8 cellular contexts compared by ENCODE assay signal in the genomic region with DNA sequence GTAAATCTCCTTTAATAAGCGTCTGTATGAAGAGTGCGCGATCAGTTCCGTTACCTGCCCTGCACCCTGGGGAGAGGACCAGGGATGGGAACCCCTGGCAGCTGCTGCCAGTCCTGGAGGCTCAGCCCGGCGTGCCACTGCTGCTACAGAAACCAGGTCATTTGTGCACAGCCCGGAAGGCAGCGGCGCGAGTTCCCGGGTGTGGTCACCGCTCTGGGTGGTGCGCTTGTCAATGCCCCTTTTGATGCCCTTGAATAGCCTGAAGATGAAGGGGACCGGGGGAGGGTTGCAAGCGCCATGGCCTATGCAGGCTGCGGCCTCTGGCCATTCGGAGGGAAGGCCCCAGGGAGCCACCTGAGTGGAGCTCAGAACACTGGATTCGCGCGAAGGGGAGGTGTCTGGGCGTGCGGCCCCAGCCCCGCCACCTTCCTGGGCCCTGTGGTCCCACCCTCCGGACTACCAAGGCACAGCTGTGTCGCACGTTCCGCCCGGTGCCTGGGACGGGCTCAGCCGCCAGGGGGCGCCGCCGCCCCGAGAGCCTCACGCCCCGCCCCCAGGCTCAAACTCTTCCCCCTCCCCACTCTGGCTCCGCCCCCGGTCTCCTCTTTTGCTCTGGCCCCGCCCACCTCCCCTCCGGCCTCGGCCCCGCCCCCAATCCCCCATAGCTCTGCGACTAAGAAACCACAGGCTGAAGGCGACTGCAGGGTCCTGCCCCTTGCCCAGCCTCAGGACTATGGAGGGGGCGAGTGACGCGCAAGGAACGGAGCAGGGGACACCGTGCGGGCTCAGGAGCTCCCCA. TPM values are rescaled to one million over a fixed set of nuclear protein-coding genes. Genes with fewer than 3 reads are reported as not detected.
DNase-seq lines count a peak whose midpoint lies in the region; ATAC-seq, FAIRE-seq and TF ChIP-seq lines count a peak whose summit lies in the region.

No MANE protein-coding gene starts in this region.

- no peak for FAIRE-seq in RCC 7860 (lab: Jason Lieb, UNC)

- no peaks in the 10 kb centered on the region for H3K9me3 Mint-ChIP-seq in activated T-cell treated with anti-CD3 and anti-CD28 coated beads, Interleukin-2, amount 50 U/mL, for 72 hours
- H3K9me3 Mint-ChIP-seq in nephron = no peaks in the 10 kb centered on the region

- H3K4me3 Mint-ChIP-seq in activated T-cell treated with anti-CD3 and anti-CD28 coated beads, Interleukin-2, amount 50 U/mL, for 72 hours = peak overlapping the region in 1 of 2 donors; percentile 42
- peak overlapping the region in 2 of 3 experiments; percentile 6 to 11 for H3K4me3 Mint-ChIP-seq in nephron

- H3K36me3 Mint-ChIP-seq in activated T-cell treated with anti-CD3 and anti-CD28 coated beads, Interleukin-2, amount 50 U/mL, for 72 hours (ENCODE audit: insufficient read depth in 2 of 2) = peaks cover 0 to 3% of the 10 kb centered on the region in 2 donors
- peaks cover 13% of the 10 kb centered on the region for H3K36me3 Mint-ChIP-seq in nephron (ENCODE audit: low read depth)

- H3K27me3 Mint-ChIP-seq in activated T-cell treated with anti-CD3 and anti-CD28 coated beads, Interleukin-2, amount 50 U/mL, for 72 hours (ENCODE audit: low read depth) = no peaks in the 10 kb centered on the region
- no peaks in the 10 kb centered on the region for H3K27me3 Mint-ChIP-seq in nephron (ENCODE audit: low read depth)

- H3K4me3 ChIP-seq in fibroblast of pulmonary artery (replicated peaks; ENCODE audit: low read depth, low read length) = no peak overlapping the region

- DNase-seq in Daoy (ENCODE audit: low read depth) (peak; percentile 40), NCI-H146 (lab: John Stamatoyannopoulos, UW) (peak; percentile 66), fibroblast of pulmonary artery (ENCODE audit: low read depth) (peak; percentile 57), DMS153 treated with DMSO at 0.1 percent for 48 hours (lab: John Stamatoyannopoulos, UW; ENCODE audit: unreplicated experiment) (no peak), RCC 7860 (ENCODE audit: low spot score) (no peak)
- DNase-seq in activated T-cell treated with anti-CD3 and anti-CD28 coated beads, Interleukin-2, amount 50 U/mL, for 72 hours = peak; percentile 77 to 87
- peak; percentile 56 to 88 (median 77) for DNase-seq in stimulated activated naive CD4-positive, alpha-beta T cell (lab: John Stamatoyannopoulos, UW)

- TF ChIP-seq CTCF in fibroblast of pulmonary artery (IDR thresholded peaks at IDR 0.05; ENCODE audit: low read length, missing control alignments) (peak; percentile 31), nephron (IDR thresholded peaks at IDR 0.05; ENCODE audit: unreplicated experiment in 3 of 3) (peak; percentile 78 to 82 (median 79))

- H3K4me1 Mint-ChIP-seq in activated T-cell treated with anti-CD3 and anti-CD28 coated beads, Interleukin-2, amount 50 U/mL, for 72 hours (ENCODE audit: low read depth) = peaks cover 4% of the 10 kb centered on the region
- H3K4me1 Mint-ChIP-seq in nephron = no peaks in the 10 kb centered on the region

- peak; percentile 79 to 82 for ATAC-seq in activated T-cell treated with anti-CD3 and anti-CD28 coated beads, Interleukin-2, amount 50 U/mL, for 72 hours (replicated peaks in 1 of 2)

- no peak overlapping the region for H3K27ac Mint-ChIP-seq in activated T-cell treated with anti-CD3 and anti-CD28 coated beads, Interleukin-2, amount 50 U/mL, for 72 hours
- H3K27ac Mint-ChIP-seq in nephron = no peak overlapping the region

RNA-seq across cellular contexts. Expression of gene AP5Z1, which starts 16.5 kb away (rescaled TPM):
- total RNA-seq in Daoy (2014; rRNA removed; shearing (Covaris generic)) = 37.2 and 40.0 TPM in 2 replicates
- 10 to 100 TPM; 38.1 to 39.0 TPM for total RNA-seq in activated T-cell treated with anti-CD3 and anti-CD28 coated beads, Interleukin-2, amount 50 U/mL, for 72 hours

Comparison
In these comparisons a context has a peak if more than half of its experiments do, and no peak if none do; other contexts are left out.
1. DNase-seq: peak in Daoy (single experiment), NCI-H146 (single experiment), activated T-cell treated with anti-CD3 and anti-CD28 coated beads, Interleukin-2, amount 50 U/mL, for 72 hours (2 of 2), fibroblast of pulmonary artery (single experiment) and stimulated activated naive CD4-positive, alpha-beta T cell (6 of 6); none in DMS153 treated with DMSO at 0.1 percent for 48 hours (single experiment) and RCC 7860 (single experiment).